Comparison of ENCODE assay signal across 8 cellular contexts in genomic region chr11:86800076-86800955, GRCh38. TPM values are rescaled to one million over a fixed set of nuclear protein-coding genes. Genes with fewer than 3 reads are reported as not detected.
A peak's percentile ranks its signal among the peaks of the same experiment; 100 is the strongest.
DNase-seq lines count a peak whose midpoint lies in the region; ATAC-seq, FAIRE-seq and TF ChIP-seq lines count a peak whose summit lies in the region.

Gene PRSS23, plus strand, starts transcription at chr11:86800542. Its CDS starts 7,102 bp downstream, at chr11:86807644.

- H3K4me1 ChIP-seq in A549 (peaks cover 64% of the 10 kb centered on the region), thyroid gland (peaks cover 14 to 16% of the 10 kb centered on the region in 2 donors)

- H3K36me3 ChIP-seq in thyroid gland = no peaks in the 10 kb centered on the region

- intact Hi-C loops in thyroid gland (cut with DNase I) = no loop called here

- peak; percentile 82 for TF ChIP-seq POLR2A in A549 (IDR thresholded peaks at IDR 0.05; ENCODE audit: low read length)
- TF ChIP-seq POLR2A in thyroid gland (IDR thresholded peaks at IDR 0.05) = peak; percentile 29 to 82

- in situ Hi-C loops in GM13976 (cut with MboI; ENCODE audit: low sequenced_read_pairs, unreplicated experiment) = loop anchor here (25.0 kb wide), 2 partner anchors 188 to 938 kb away; partner anchors contain the start of gene CCDC83

- H3K4me3 ChIP-seq in A549 = peak within 1 kb of the TSS; percentile 85
- peak within 1 kb of the TSS; percentile 18 to 79 (median 55) for H3K4me3 ChIP-seq in thyroid gland (replicated peaks in 1 of 3)

- H3K9me3 ChIP-seq in A549 = no peaks in the 10 kb centered on the region
- H3K9me3 ChIP-seq in thyroid gland = no peaks in the 10 kb centered on the region

- POLR2A ChIA-PET in A549 (lab: Yijun Ruan, JAX) = interaction anchor here (0.6 to 5.4 kb wide), 21 partner anchors 10 to 341 kb away, joined by 3 to 36 read pairs (median 8); partner anchors contain the start of gene ME3

- WGBS in A549 (ENCODE audit: missing lambda C conversion rate) = 0% methylated on average over 8 of the region's 97 CpGs
- WGBS in thyroid gland, 2 donors = 1 to 2% methylated on average over 21 to 37 of the region's 97 CpGs

- CTCF ChIA-PET in A549 (lab: Yijun Ruan, JAX) = interaction anchor here (0.9 to 7.4 kb wide), 21 partner anchors 9 to 345 kb away, joined by 3 to 44 read pairs (median 5); partner anchors contain the start of gene ME3

- peak within 1 kb of the TSS; percentile 88 for H3K4me2 ChIP-seq in A549

- ATAC-seq in A549 (peak; percentile 76 to 83), HG03442 (IDR thresholded peaks at IDR 0.05; ENCODE audit: unreplicated experiment) (no peak)

- no peak for TF ChIP-seq CTCF in A549 (IDR thresholded peaks at IDR 0.05)
- no peak for TF ChIP-seq CTCF in GM13976 (IDR thresholded peaks at IDR 0.05; ENCODE audit: borderline replicate concordance, control extremely low read depth, extremely low read depth, insufficient read depth, missing control alignments)
- no peak for TF ChIP-seq CTCF in thyroid gland (IDR thresholded peaks at IDR 0.05)

- H3K27me3 ChIP-seq in thyroid gland = no peaks in the 10 kb centered on the region

- H3K27ac ChIP-seq in A549 (peak within 1 kb of the TSS; percentile 93 to 96), thyroid gland (peak within 1 kb of the TSS; percentile 50 to 83 (median 81))

- DNase-seq in A549 (ENCODE audit: low read depth in 1 of 2, low spot score in 1 of 2) (peak; percentile 70 to 79), GM13976 (ENCODE audit: low spot score) (peak; percentile 58), NCI-H1092 treated with DMSO at 0.1 percent for 48 hours (lab: John Stamatoyannopoulos, UW) (peak; percentile 72), fibroblast of gingiva (ENCODE audit: low read depth) (peak; percentile 66), myocyte (ENCODE audit: low read depth) (peak; percentile 75), thyroid gland (peak; percentile 76 to 83)
- peak; percentile 23 for DNase-seq in activated T-cell treated with anti-CD3 and anti-CD28 coated beads, Interleukin-2, amount 50 U/mL, for 1 hour

- TF ChIP-seq EP300 in A549 (IDR thresholded peaks at IDR 0.05) = no peak

- FAIRE-seq in A549 (lab: Jason Lieb, UNC) = no peak

- TF ChIP-seq RAD21 in A549 (conservative IDR thresholded peaks at IDR 0.05 in 1 of 2, IDR thresholded peaks at IDR 0.05 in 1 of 2) = peak in 1 of 2 experiments; percentile 40; a peak in 2 of 5 replicates

TF ChIP-seq in A549, 52 proteins besides CTCF, POLR2A, EP300 and RAD21:
- no peak for TF ChIP-seq KDM5A (IDR thresholded peaks at IDR 0.05)
- TF ChIP-seq HOXB5 (CRISPR knock-in tag; IDR thresholded peaks at IDR 0.05) = peak; percentile 55; the same call in 1 of the 2 replicates
- TF ChIP-seq TP53 (CRISPR knock-in tag; IDR thresholded peaks at IDR 0.05) = no peak
- TF ChIP-seq MAFK (IDR thresholded peaks at IDR 0.05; ENCODE audit: partially characterized antibody) = no peak
- TF ChIP-seq PHF8 (IDR thresholded peaks at IDR 0.05; ENCODE audit: borderline replicate concordance, low read depth) = peak; percentile 49; the same call in 1 of the 2 replicates
- TF ChIP-seq MAX (IDR thresholded peaks at IDR 0.05) = peak; percentile 77
- TF ChIP-seq CHD4 (IDR thresholded peaks at IDR 0.05; ENCODE audit: borderline replicate concordance) = no peak
- TF ChIP-seq RARB (CRISPR knock-in tag; IDR thresholded peaks at IDR 0.05) = no peak
- no peak for TF ChIP-seq MAZ (IDR thresholded peaks at IDR 0.05; ENCODE audit: borderline replicate concordance, low read depth, low read length)
- peak; percentile 23; the same call in 1 of the 2 replicates for TF ChIP-seq HEYL (CRISPR knock-in tag; IDR thresholded peaks at IDR 0.05)
- TF ChIP-seq EHF (CRISPR knock-in tag; IDR thresholded peaks at IDR 0.05) = no peak
- TF ChIP-seq RFX5 (IDR thresholded peaks at IDR 0.05) = no peak
- TF ChIP-seq HOXA7 (CRISPR knock-in tag; IDR thresholded peaks at IDR 0.05) = no peak
- no peak for TF ChIP-seq HES2 (IDR thresholded peaks at IDR 0.05)
- TF ChIP-seq SMC3 (IDR thresholded peaks at IDR 0.05) = peak; percentile 49; the same call in 2 of the 3 replicates
- TF ChIP-seq HOXB13 (CRISPR knock-in tag; IDR thresholded peaks at IDR 0.05; ENCODE audit: low read depth) = 0 out of 2 replicates have a peak, but pooled peaks have one; percentile 26
- TF ChIP-seq BCL3 (IDR thresholded peaks at IDR 0.05) = peak; percentile 76
- TF ChIP-seq JUN (IDR thresholded peaks at IDR 0.05) = peak; percentile 29 to 88
TF ChIP-seq in A549: peak in this region for 8.

RNA-seq across cellular contexts. Expression of gene PRSS23, which starts in this region (rescaled TPM):
- polyA plus RNA-seq in A549 (2011; rRNA removed) (240 and 282 TPM in 2 replicates), A549 (2017; fragmentation: RNase III; extraction: RNeasy Plus Mini Kit Qiagen cat#74134 plus additional on column Dnase treatment) (199 to 247 TPM (median 217 TPM) in 3 replicates)
- 114 and 212 TPM in 2 replicates for polyA plus RNA-seq in A549 (2012; cell fraction: cytosol; rRNA removed)
- polyA plus RNA-seq in A549 (2012; cell fraction: nucleus; rRNA removed) = 111 and 129 TPM in 2 replicates
- 340 and 362 TPM in 2 replicates for polyA minus RNA-seq in A549 (2011; rRNA and poly(A)+ RNA removed)
- total RNA-seq in myocyte (75.2 and 105 TPM in 2 replicates), thyroid gland (10 to 100 TPM; 26.4 to 47.8 (median 36.2) TPM)
- 840 TPM for polyA plus RNA-seq in myocyte (2012)

Comparison
In these comparisons a context has a peak if more than half of its experiments do, and no peak if none do; other contexts are left out.
1. DNase-seq: peak in every context shown above with its lines; median percentile 80 in thyroid gland; 75 in myocyte; 74 in A549; 72 in NCI-H1092 treated with DMSO at 0.1 percent for 48 hours; 66 in fibroblast of gingiva; 58 in GM13976; 23 in activated T-cell treated with anti-CD3 and anti-CD28 coated beads, Interleukin-2, amount 50 U/mL, for 1 hour.